10 cellular contexts compared by ENCODE assay signal in the genomic region with DNA sequence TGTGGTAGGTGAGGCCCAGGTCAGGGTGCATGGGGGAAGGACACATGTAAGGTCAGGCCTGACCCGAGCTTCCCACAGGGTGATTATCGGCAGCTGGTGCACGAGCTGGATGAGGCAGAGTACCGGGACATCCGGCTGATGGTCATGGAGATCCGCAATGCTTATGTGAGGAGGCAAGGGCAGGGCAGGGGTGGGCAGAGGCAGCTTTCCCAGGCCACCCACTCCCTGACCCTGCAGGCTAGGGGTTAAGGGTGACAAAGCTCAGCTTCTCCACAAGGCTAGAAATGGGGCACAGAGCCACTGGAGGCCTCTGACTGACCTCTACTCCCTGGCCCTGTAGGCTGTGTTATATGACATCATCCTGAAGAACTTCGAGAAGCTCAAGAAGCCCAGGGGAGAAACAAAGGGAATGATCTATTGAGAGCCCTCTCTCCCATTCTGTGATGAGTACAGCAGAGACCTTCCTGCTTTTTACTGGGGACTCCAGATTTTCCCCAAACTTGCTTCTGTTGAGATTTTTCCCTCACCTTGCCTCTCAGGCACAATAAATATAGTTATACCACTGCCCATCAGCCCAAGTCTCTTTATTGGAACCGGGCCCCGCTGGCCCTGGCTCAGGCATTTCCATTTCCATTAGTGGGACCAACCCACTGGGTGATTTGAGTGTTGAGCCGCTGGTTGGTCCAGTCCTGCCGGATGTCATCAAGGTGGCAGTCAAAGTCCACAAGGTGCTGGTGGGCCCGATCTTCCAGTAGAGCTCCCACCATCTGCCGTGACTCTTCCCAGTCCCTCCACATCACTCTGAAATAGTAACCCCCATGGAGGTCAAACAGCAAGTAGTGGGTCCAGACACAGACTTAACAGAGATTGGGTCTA. TPM values are rescaled to one million over a fixed set of nuclear protein-coding genes. Genes with fewer than 3 reads are reported as not detected.
A peak's percentile ranks its signal among the peaks of the same experiment; 100 is the strongest.
DNase-seq lines count a peak whose midpoint lies in the region; ATAC-seq and TF ChIP-seq lines count a peak whose summit lies in the region.
"Had no signal": no experiment of that assay in that cellular context is flagged by ENCODE, and none has a peak within 500 bp of the region (broad histone marks: within the 10 kb centered on the region; RNA-seq: fewer than 3 reads in every experiment).

No MANE protein-coding gene starts in this region.

- peak overlapping the region; percentile 84 to 99 (median 96) for H3K4me2 ChIP-seq in BLaER1 treated with 17β-estradiol and CSF1 and Interleukin-3, amounts not matched to agents 10 nM and 100 nM
- no peak overlapping the region for H3K4me2 ChIP-seq in H9 (ENCODE audit: insufficient read depth, insufficient read length, low read length)

- H3K23ac ChIP-seq in H9 (ENCODE audit: insufficient read length, low read depth, low read length) = no peak overlapping the region

- peaks cover 60 to 67% (median 64%) of the 10 kb centered on the region in 10 experiments for H3K4me1 ChIP-seq in BLaER1 treated with 17β-estradiol and CSF1 and Interleukin-3, amounts not matched to agents 10 nM and 100 nM
- no peaks in the 10 kb centered on the region for H3K4me1 ChIP-seq in H9 (ENCODE audit: insufficient read depth, low read length)

- no peak overlapping the region for H2BK15ac ChIP-seq in H9 (ENCODE audit: low read depth, low read length)

- H2BK12ac ChIP-seq in H9 (ENCODE audit: insufficient read length, low read depth, low read length) = no peak overlapping the region

- H3K56ac ChIP-seq in H9 (ENCODE audit: insufficient read length, low read depth, low read length) = no peak overlapping the region

- H2BK20ac ChIP-seq in H9 (ENCODE audit: low read depth, low read length, poor library complexity, severe bottlenecking) = no peak overlapping the region

- peaks cover 3% of the 10 kb centered on the region; the same call in 1 of the 2 replicates for H3K79me2 ChIP-seq in H9 (ENCODE audit: insufficient read depth, low read length)

- H2AFZ ChIP-seq in H9 (ENCODE audit: low read length) = no peak overlapping the region

- WGBS in H9 (ENCODE audit: extremely low coverage, insufficient read length, low lambda C conversion rate) = no CpG with 5 or more reads among the region's 13 CpGs

- no peaks in the 10 kb centered on the region for H3K27me3 Mint-ChIP-seq in H9 (ENCODE audit: low read depth)
- H3K27me3 Mint-ChIP-seq in activated naive CD8-positive, alpha-beta T cell = no peaks in the 10 kb centered on the region
- no peaks in the 10 kb centered on the region for H3K27me3 Mint-ChIP-seq in neural crest cell (ENCODE audit: low read depth)

- peaks cover 0 to 59% (median 41%) of the 10 kb centered on the region in 11 experiments; a peak in 17 of 22 replicates for H4K20me1 ChIP-seq in BLaER1 treated with 17β-estradiol and CSF1 and Interleukin-3, amounts not matched to agents 10 nM and 100 nM
- no peaks in the 10 kb centered on the region for H4K20me1 ChIP-seq in H9 (ENCODE audit: control insufficient read depth, insufficient read depth, insufficient read length)

- H3K27ac Mint-ChIP-seq in H9 = peak overlapping the region in 1 of 3 experiments; percentile 52; a peak in 4 of 7 replicates
- H3K27ac Mint-ChIP-seq in activated naive CD8-positive, alpha-beta T cell = peak overlapping the region; percentile 61
- peak overlapping the region; percentile 71 for H3K27ac Mint-ChIP-seq in neural crest cell (ENCODE audit: unreplicated experiment)

- H4K91ac ChIP-seq in H9 (ENCODE audit: insufficient read length, low read depth, low read length) = no peak overlapping the region

- H3K4me3 ChIP-seq in BLaER1 treated with 17β-estradiol and CSF1 and Interleukin-3, amounts not matched to agents 10 nM and 100 nM = peak overlapping the region in 5 of 10 experiments; percentile 81 to 93 (median 87); a peak in 2 of 20 replicates

- no peaks in the 10 kb centered on the region for H3K27me3 ChIP-seq in BLaER1 treated with 17β-estradiol and CSF1 and Interleukin-3, amounts not matched to agents 10 nM and 100 nM
- H3K27me3 ChIP-seq in H9 (ENCODE audit: insufficient read depth, low read length) = no peaks in the 10 kb centered on the region

- no peak overlapping the region for H2AK5ac ChIP-seq in H9 (ENCODE audit: insufficient read length, low read length)

- no peak overlapping the region for H3K18ac ChIP-seq in H9 (ENCODE audit: insufficient read length, low read depth, low read length)

- H4K8ac ChIP-seq in H9 (replicated peaks; ENCODE audit: insufficient read length, low read depth, low read length) = no peak overlapping the region

- H3K4me3 Mint-ChIP-seq in H9 (peak overlapping the region; percentile 98 to 100; a peak in 4 of 5 replicates), neural crest cell (peak overlapping the region; percentile 89)
- H3K4me3 Mint-ChIP-seq in activated naive CD8-positive, alpha-beta T cell = peak overlapping the region; percentile 97

- H3K9me3 Mint-ChIP-seq in H9 (0 out of 5 replicates have a peak, but pooled peaks cover 0 to 2% of the 10 kb centered on the region in 2 experiments), neural crest cell (no peaks in the 10 kb centered on the region)
- no peaks in the 10 kb centered on the region for H3K9me3 Mint-ChIP-seq in activated naive CD8-positive, alpha-beta T cell (ENCODE audit: low read depth)

- H4K5ac ChIP-seq in H9 (ENCODE audit: insufficient read length, low read depth, low read length) = no peak overlapping the region

- H3K4me1 Mint-ChIP-seq in H9 = peaks cover 31 to 33% of the 10 kb centered on the region in 2 experiments
- H3K4me1 Mint-ChIP-seq in activated naive CD8-positive, alpha-beta T cell (ENCODE audit: low read depth) = peaks cover 59% of the 10 kb centered on the region
- peaks cover 48% of the 10 kb centered on the region for H3K4me1 Mint-ChIP-seq in neural crest cell

- DNase-seq in H9 = no peak
- DNase-seq in neural crest cell (ENCODE audit: low read depth, low spot score) = no peak
- DNase-seq in stimulated activated CD4-positive, alpha-beta T cell treated with anti-CD3 and anti-CD28 coated beads, Interleukin-12 subunit alpha, Interleukin-12 subunit beta, amount 100 ng/mL, for 4 hours = no peak
- DNase-seq in NCI-H2196 treated with DMSO at 0.1 percent for 48 hours (lab: John Stamatoyannopoulos, UW; ENCODE audit: unreplicated experiment) = no peak
- DNase-seq: activated CD4-positive, alpha-beta T cell treated with anti-CD3 and anti-CD28 coated beads for 1 hour; Kasumi-1 had no signal

- H3K23me2 ChIP-seq in H9 (ENCODE audit: insufficient read length, low read depth, low read length, poor library complexity, severe bottlenecking) = peaks cover 10% of the 10 kb centered on the region

- no peak overlapping the region for H3T11ph ChIP-seq in H9 (ENCODE audit: low read length)

- no peaks in the 10 kb centered on the region for H3K9me3 ChIP-seq in BLaER1 treated with 17β-estradiol and CSF1 and Interleukin-3, amounts not matched to agents 10 nM and 100 nM (replicated peaks in 1 of 11)
- no peaks in the 10 kb centered on the region for H3K9me3 ChIP-seq in H9 (ENCODE audit: control insufficient read depth, low read depth, low read length)

- no peak overlapping the region for H3K14ac ChIP-seq in H9 (ENCODE audit: insufficient read depth, low read length)

- H3K36me3 Mint-ChIP-seq in H9 (ENCODE audit: insufficient read depth in 1 of 3, low read depth in 3 of 3) (peaks cover 22 to 43% (median 37%) of the 10 kb centered on the region in 3 experiments), neural crest cell (ENCODE audit: low read depth) (peaks cover 9% of the 10 kb centered on the region)
- H3K36me3 Mint-ChIP-seq in activated naive CD8-positive, alpha-beta T cell = peaks cover 11% of the 10 kb centered on the region

- H3K9ac ChIP-seq in BLaER1 treated with 17β-estradiol and CSF1 and Interleukin-3, amounts not matched to agents 10 nM and 100 nM = peak overlapping the region in 3 of 11 experiments; percentile 12 to 82 (median 44); a peak in 2 of 22 replicates
- H3K9ac ChIP-seq in H9 (ENCODE audit: extremely low read depth, insufficient read length, low read length) = no peak overlapping the region

- H2BK5ac ChIP-seq in H9 (ENCODE audit: insufficient read length, low read length) = no peak overlapping the region

- no peak overlapping the region for H3K4ac ChIP-seq in H9 (ENCODE audit: low read depth, low read length)

- no peak overlapping the region for H2BK120ac ChIP-seq in H9 (ENCODE audit: low read depth, low read length, poor library complexity, severe bottlenecking)

- ATAC-seq in HG02973 (IDR thresholded peaks at IDR 0.05; ENCODE audit: unreplicated experiment) = no peak
- ATAC-seq in HG03521 (IDR thresholded peaks at IDR 0.05; ENCODE audit: unreplicated experiment) = no peak

- TF ChIP-seq CTCF in H9 (conservative IDR thresholded peaks at IDR 0.05) (no peak), neural crest cell (conservative IDR thresholded peaks at IDR 0.05) (no peak)

- H3K27ac ChIP-seq in BLaER1 treated with 17β-estradiol and CSF1 and Interleukin-3, amounts not matched to agents 10 nM and 100 nM = no peak overlapping the region
- H3K27ac ChIP-seq in H9 (ENCODE audit: insufficient read length, low read depth, low read length) = no peak overlapping the region

- H3K79me1 ChIP-seq in H9 (ENCODE audit: insufficient read depth, low read depth, low read length, poor library complexity, severe bottlenecking) = peaks cover 2% of the 10 kb centered on the region

- peaks cover 32 to 47% (median 38%) of the 10 kb centered on the region in 11 experiments for H3K36me3 ChIP-seq in BLaER1 treated with 17β-estradiol and CSF1 and Interleukin-3, amounts not matched to agents 10 nM and 100 nM

RNA-seq across cellular contexts. Expression of a gene that starts 2.6 kb away (rescaled TPM):
- total RNA-seq in H9 (2021) (109 TPM in 2 replicates), neural crest cell (81.4 and 88.5 TPM in 2 replicates)

RNA-seq across cellular contexts. Expression of a gene that starts 2.8 kb away (rescaled TPM):
- total RNA-seq in H9 (2021) (52.9 and 55.9 TPM in 2 replicates), neural crest cell (28.3 and 30.3 TPM in 2 replicates)

RNA-seq across cellular contexts. Expression of a gene that starts 7.8 kb away (rescaled TPM):
- total RNA-seq in H9 (2021) (125 and 126 TPM in 2 replicates), neural crest cell (125 and 131 TPM in 2 replicates)

RNA-seq across cellular contexts. Expression of a gene that starts 8.2 kb away (rescaled TPM):
- total RNA-seq in H9 (2021) (0.31 and 0.72 TPM in 2 replicates), neural crest cell (0.42 and 0.66 TPM in 2 replicates)

RNA-seq across cellular contexts. Expression of a gene that starts 8.7 kb away (rescaled TPM):
- total RNA-seq in H9 (2021) (67.8 and 87.3 TPM in 2 replicates), neural crest cell (65.5 and 82.2 TPM in 2 replicates)
